In the genomic region with DNA sequence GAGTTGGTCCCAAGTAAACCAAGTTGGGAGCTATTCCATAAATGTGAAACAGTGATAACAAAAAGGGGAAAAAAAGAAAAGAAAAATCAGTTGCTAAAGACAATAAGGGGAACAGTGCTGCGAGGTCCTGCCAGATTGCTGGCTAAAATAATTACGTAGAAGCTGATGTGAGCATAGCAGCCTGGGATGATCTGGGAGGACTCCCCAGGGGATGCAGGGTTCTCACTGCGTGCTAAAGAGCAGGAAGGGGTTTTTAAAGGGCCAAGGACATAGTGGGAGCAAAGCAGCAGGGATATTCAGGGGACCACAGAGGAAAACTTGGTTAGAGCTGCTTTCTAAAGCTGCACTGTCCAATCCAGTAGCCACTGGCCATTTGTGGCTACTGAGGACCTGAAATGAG, we compare ENCODE assay signal across 19 cellular contexts.
A peak's percentile ranks its signal among the peaks of the same experiment; 100 is the strongest.
DNase-seq lines count a peak whose midpoint lies in the region; ATAC-seq and TF ChIP-seq lines count a peak whose summit lies in the region.
"Had no signal": no experiment of that assay in that cellular context is flagged by ENCODE, and none has a peak within 500 bp of the region (broad histone marks: within the 10 kb centered on the region; RNA-seq: fewer than 3 reads in every experiment).

No MANE protein-coding gene starts in this region.

- H3K36me3 ChIP-seq in heart right ventricle (no peaks in the 10 kb centered on the region), right atrium auricular region (no peaks in the 10 kb centered on the region)
- H3K36me3 ChIP-seq: HAP-1 had no signal

- H3K27ac ChIP-seq in heart right ventricle = peak overlapping the region in 7 of 10 donors; percentile 8 to 90 (median 81)
- peak overlapping the region in 1 of 2 donors; percentile 19 for H3K27ac ChIP-seq in right atrium auricular region
- H3K27ac ChIP-seq: GM23248 had no signal

- H3K4me3 ChIP-seq in heart right ventricle = no peak overlapping the region
- no peak overlapping the region for H3K4me3 ChIP-seq in right atrium auricular region
- H3K4me3 ChIP-seq: GM23248, HAP-1 had no signal

- no peaks in the 10 kb centered on the region for H3K27me3 ChIP-seq in heart right ventricle
- no peaks in the 10 kb centered on the region for H3K27me3 ChIP-seq in right atrium auricular region

- H3K9me3 ChIP-seq in heart right ventricle (no peaks in the 10 kb centered on the region), right atrium auricular region (no peaks in the 10 kb centered on the region)
- H3K9me3 ChIP-seq: HAP-1 had no signal

- ATAC-seq in heart right ventricle (peak in 6 of 8 donors; percentile 19 to 47 (median 36)), left ventricle myocardium superior (peak; percentile 12), HG03097 (IDR thresholded peaks at IDR 0.05; ENCODE audit: low FRiP score, unreplicated experiment) (no peak)
- ATAC-seq: SK-N-SH treated with all-trans-retinoic acid at 6 μM for 48 hours, T-cell had no signal

- peak in 1 of 2 donors; percentile 62 for DNase-seq in heart right ventricle
- DNase-seq in right atrium auricular region (ENCODE audit: low spot score) = no peak
- peak; percentile 54 for DNase-seq in NCI-H2171 treated with DMSO at 0.1 percent for 48 hours (lab: John Stamatoyannopoulos, UW)
- DNase-seq in left ventricle myocardium superior = peak; percentile 44
- no peak for DNase-seq in activated CD8-positive, alpha-beta memory T cell treated with anti-CD3 and anti-CD28 coated beads, Interleukin-2, amount 50 U/mL, for 48 hours
- DNase-seq in HuH-7 (ENCODE audit: low spot score) = no peak
- DNase-seq: AML-193, COR-L47, DMS153, GDM1, GM23248, IMR-90, NCI-H1048, NCI-H446 treated with DMSO at 0.1 percent for 48 hours, SHP77, T-cell had no signal

- intact Hi-C loops in heart right ventricle (cut with DNase I) = no loop called here
- intact Hi-C loops in left ventricle myocardium superior (cut with micrococcal nuclease) = no loop called here

- H3K4me1 ChIP-seq in heart right ventricle (peaks cover 22 to 79% (median 56%) of the 10 kb centered on the region in 9 donors), right atrium auricular region (peaks cover 0 to 55% of the 10 kb centered on the region in 2 donors)
- H3K4me1 ChIP-seq: HAP-1 had no signal

- no peak for TF ChIP-seq CTCF in heart right ventricle (IDR thresholded peaks at IDR 0.05)
- TF ChIP-seq CTCF in right atrium auricular region (IDR thresholded peaks at IDR 0.05) = no peak

- 18 to 24% methylated on average over 3 of the region's 3 CpGs for WGBS in heart right ventricle, 2 donors

Comparison
In these comparisons a context has a peak if more than half of its experiments do, and no peak if none do; other contexts are left out.
1. DNase-seq: peak in NCI-H2171 treated with DMSO at 0.1 percent for 48 hours (single experiment) and left ventricle myocardium superior (single experiment); none in right atrium auricular region (single experiment), activated CD8-positive, alpha-beta memory T cell treated with anti-CD3 and anti-CD28 coated beads, Interleukin-2, amount 50 U/mL, for 48 hours (single experiment) and HuH-7 (single experiment).